In genomic region chr1:79040424-79041089, GRCh38 we compare ENCODE assay signal across 8 cellular contexts. TPM values are rescaled to one million over a fixed set of nuclear protein-coding genes. Genes with fewer than 3 reads are reported as not detected.
DNase-seq lines count a peak whose midpoint lies in the region; ATAC-seq and FAIRE-seq lines count a peak whose summit lies in the region.

No MANE protein-coding gene starts in this region.

- no peak for DNase-seq in GM18507 (ENCODE audit: extremely low spot score, insufficient read length, low read depth)
- DNase-seq in KG1 (lab: John Stamatoyannopoulos, UW): peak; percentile 4
- DNase-seq in lung microvascular endothelial cell (ENCODE audit: low read depth in 2 of 2): peak; percentile 44 to 45
- DNase-seq in stimulated activated CD4-positive, alpha-beta T cell treated with anti-CD3 and anti-CD28 coated beads, Interleukin-12 subunit alpha, Interleukin-12 subunit beta, amount 100 ng/mL, for 4 hours: no peak
- no peak for DNase-seq in NCI-H1930 (lab: John Stamatoyannopoulos, UW)
- no peak for DNase-seq in NCI-H1092 treated with DMSO at 0.1 percent for 48 hours (lab: John Stamatoyannopoulos, UW)
- no peak for DNase-seq in NCI-H1048 (lab: John Stamatoyannopoulos, UW)

- ATAC-seq in GM21717 (IDR thresholded peaks at IDR 0.05; ENCODE audit: unreplicated experiment): peak; percentile 93

- peak; percentile 76 for FAIRE-seq in GM18507 (lab: Jason Lieb, UNC)

RNA-seq across cellular contexts. Expression of gene ADGRL4, which starts 34.0 kb away (rescaled TPM):
- 77.8 and 109 TPM in 2 replicates for total RNA-seq in lung microvascular endothelial cell

Comparison
In these comparisons a context has a peak if more than half of its experiments do, and no peak if none do; other contexts are left out.
1. DNase-seq: peak in KG1 (single experiment) and lung microvascular endothelial cell (2 of 2); none in GM18507 (single experiment), stimulated activated CD4-positive, alpha-beta T cell treated with anti-CD3 and anti-CD28 coated beads, Interleukin-12 subunit alpha, Interleukin-12 subunit beta, amount 100 ng/mL, for 4 hours (single experiment), NCI-H1930 (0 of 2), NCI-H1092 treated with DMSO at 0.1 percent for 48 hours (single experiment) and NCI-H1048 (single experiment).